21 cellular contexts compared by ENCODE assay signal in genomic region chr7:149819961-149820340, GRCh38. TPM values are rescaled to one million over a fixed set of nuclear protein-coding genes. Genes with fewer than 3 reads are reported as not detected.
DNase-seq lines count a peak whose midpoint lies in the region; ATAC-seq, FAIRE-seq and TF ChIP-seq lines count a peak whose summit lies in the region.
"Had no signal": no experiment of that assay in that cellular context is flagged by ENCODE, and none has a peak within 500 bp of the region (broad histone marks: within the 10 kb centered on the region; RNA-seq: fewer than 3 reads in every experiment).

No MANE protein-coding gene starts in this region.

- no peak overlapping the region for H2AFZ ChIP-seq in osteoblast (ENCODE audit: low read length)
- H2AFZ ChIP-seq in HepG2 (ENCODE audit: low read length), result no peak overlapping the region
- H2AFZ ChIP-seq: GM23248 had no signal

- TF ChIP-seq POLR2A in HepG2 (IDR thresholded peaks at IDR 0.05; ENCODE audit: insufficient read depth in 1 of 2, low read depth in 2 of 2, low read length in 2 of 2), result no peak

- no peaks in the 10 kb centered on the region for H4K20me1 ChIP-seq in osteoblast (ENCODE audit: insufficient read depth, low read length)
- no peaks in the 10 kb centered on the region for H4K20me1 ChIP-seq in HepG2 (ENCODE audit: insufficient read depth, low read length)

- no peak for TF ChIP-seq RAD21 in HepG2 (CRISPR knock-in tag; IDR thresholded peaks at IDR 0.05)

- no TSS peak for BruUV-seq in HepG2 (replicated peaks; lab: Mats Ljungman, UMichigan)

- POLR2A ChIA-PET in HepG2 (lab: Yijun Ruan, JAX), result no interaction called here

- WGBS in HepG2 (ENCODE audit: low lambda C conversion rate), result 43% methylated on average over 4 of the region's 7 CpGs

- no peaks in the 10 kb centered on the region for H3K9me3 Mint-ChIP-seq in chondrocyte (ENCODE audit: low read depth)
- H3K9me3 Mint-ChIP-seq: CD4-positive, CD25-positive, alpha-beta regulatory T cell; CD8-positive, alpha-beta memory T cell had no signal

- TF ChIP-seq CTCF in chondrocyte (IDR thresholded peaks at IDR 0.05) (no peak), osteoblast (IDR thresholded peaks at IDR 0.05; ENCODE audit: extremely low read depth, low read depth, low read length) (no peak), HepG2 (CRISPR knock-in tag; IDR thresholded peaks at IDR 0.05) (no peak)

- H3K9me3 ChIP-seq in osteoblast (ENCODE audit: low read depth, low read length), result no peaks in the 10 kb centered on the region
- no peaks in the 10 kb centered on the region for H3K9me3 ChIP-seq in HepG2 (ENCODE audit: low read length)
- H3K9me3 ChIP-seq: A549, HAP-1 had no signal

- H3K79me2 ChIP-seq in osteoblast (ENCODE audit: insufficient read depth, low read length), result no peaks in the 10 kb centered on the region
- no peaks in the 10 kb centered on the region for H3K79me2 ChIP-seq in HepG2 (ENCODE audit: insufficient read depth, low read length)

- H3K27me3 ChIP-seq in osteoblast (ENCODE audit: insufficient read depth, low read length) (no peaks in the 10 kb centered on the region), HepG2 (ENCODE audit: control insufficient read depth in 1 of 2, insufficient read depth in 2 of 2, low read length in 2 of 2) (peaks cover 3% of the 10 kb centered on the region in 2 experiments; a peak in 2 of 5 replicates)

- no peaks in the 10 kb centered on the region for H3K36me3 ChIP-seq in osteoblast (ENCODE audit: insufficient read depth, low read length)
- no peaks in the 10 kb centered on the region for H3K36me3 ChIP-seq in HepG2 (replicated peaks in 1 of 2; ENCODE audit: control insufficient read depth in 1 of 2, insufficient read depth in 2 of 2, low read length in 2 of 2)
- H3K36me3 ChIP-seq: HAP-1 had no signal

- peaks cover 2% of the 10 kb centered on the region for H3K27me3 Mint-ChIP-seq in chondrocyte (ENCODE audit: low read depth)
- H3K27me3 Mint-ChIP-seq: CD4-positive, CD25-positive, alpha-beta regulatory T cell; CD8-positive, alpha-beta memory T cell had no signal

- in situ Hi-C loops in HepG2 (cut with HindIII; ENCODE audit: extremely low pct_ligation_motif_present, low pct_unique_long_range_greater_than_20kb), result no loop called here

- ATAC-seq in Right ventricle myocardium inferior (no peak), left cardiac atrium (no peak), HepG2 (no peak)
- ATAC-seq: A549, GM12878 had no signal

- no peak overlapping the region for H3K27ac Mint-ChIP-seq in chondrocyte (ENCODE audit: unreplicated experiment)
- H3K27ac Mint-ChIP-seq: CD4-positive, CD25-positive, alpha-beta regulatory T cell; CD8-positive, alpha-beta memory T cell had no signal

- H3K4me2 ChIP-seq in osteoblast (ENCODE audit: insufficient read depth, low read length) (no peak overlapping the region), HepG2 (ENCODE audit: low read depth, low read length) (no peak overlapping the region)
- H3K4me2 ChIP-seq: A549 had no signal

- no peaks in the 10 kb centered on the region for H3K36me3 Mint-ChIP-seq in chondrocyte (ENCODE audit: low read depth)
- H3K36me3 Mint-ChIP-seq: CD4-positive, CD25-positive, alpha-beta regulatory T cell; CD8-positive, alpha-beta memory T cell had no signal

- H3K4me3 ChIP-seq in osteoblast (ENCODE audit: insufficient read depth, low read length) (no peak overlapping the region), HepG2 (replicated peaks in 1 of 3; ENCODE audit: insufficient read depth in 1 of 3, low read depth in 2 of 3, low read length in 3 of 3) (no peak overlapping the region)
- H3K4me3 ChIP-seq: A549, GM12878, GM23248, HAP-1 had no signal

- no peaks in the 10 kb centered on the region for H3K4me1 Mint-ChIP-seq in chondrocyte (ENCODE audit: low read depth)
- H3K4me1 Mint-ChIP-seq: CD8-positive, alpha-beta memory T cell had no signal

- peak; percentile 7 for DNase-seq in Right ventricle myocardium inferior (ENCODE audit: missing footprints)
- DNase-seq in left cardiac atrium, result no peak
- DNase-seq in chondrocyte (ENCODE audit: low spot score), result peak; percentile 59
- DNase-seq in osteoblast (ENCODE audit: insufficient read length, low spot score, missing footprints), result peak; percentile 80
- DNase-seq in HepG2 (ENCODE audit: low spot score), result no peak
- no peak for DNase-seq in amniotic stem cell (lab: John Stamatoyannopoulos, UW)
- no peak for DNase-seq in AG20443 (ENCODE audit: low spot score)
- DNase-seq: C1 segment of cervical spinal cord; CD4-positive, CD25-positive, alpha-beta regulatory T cell; CD8-positive, alpha-beta memory T cell; COR-L47; DMS 273 treated with DMSO at 0.1 percent for 48 hours; DMS53; DND-41; EL; GM23248 had no signal

- FAIRE-seq in HepG2 (lab: Jason Lieb, UNC), result no peak
- FAIRE-seq: A549, GM12878, GM19239 had no signal

- no peak for TF ChIP-seq EP300 in HepG2 (IDR thresholded peaks at IDR 0.05; ENCODE audit: low read depth in 2 of 2, low read length in 2 of 2)
- no peak for TF ChIP-seq EP300 in HepG2 (CRISPR knock-in tag; IDR thresholded peaks at IDR 0.05; ENCODE audit: borderline replicate concordance)

- H3K4me1 ChIP-seq in osteoblast (ENCODE audit: insufficient read depth, low read length) (no peaks in the 10 kb centered on the region), HepG2 (ENCODE audit: insufficient read depth, low read length) (peaks cover 26% of the 10 kb centered on the region)
- H3K4me1 ChIP-seq: A549, HAP-1 had no signal

- intact Hi-C loops in Right ventricle myocardium inferior (cut with DNase I), result no loop called here
- intact Hi-C loops in left cardiac atrium (cut with DNase I), result no loop called here
- intact Hi-C loops in HepG2 (cut with micrococcal nuclease; ENCODE audit: unreplicated experiment), result no loop called here

- CTCF ChIA-PET in HepG2 (lab: Yijun Ruan, JAX; ENCODE audit: low intra/inter-chr PET ratio, low total read pairs), result no interaction called here

- H3K27ac ChIP-seq in osteoblast (ENCODE audit: low read depth, low read length), result no peak overlapping the region
- H3K27ac ChIP-seq in HepG2 (ENCODE audit: extremely low read length, insufficient read depth, low read length), result no peak overlapping the region
- H3K27ac ChIP-seq: 22Rv1, A549, GM23248 had no signal

- H3K4me3 Mint-ChIP-seq in chondrocyte (ENCODE audit: unreplicated experiment), result no peak overlapping the region
- H3K4me3 Mint-ChIP-seq: CD4-positive, CD25-positive, alpha-beta regulatory T cell; CD8-positive, alpha-beta memory T cell had no signal

- no peak overlapping the region for H3K9ac ChIP-seq in HepG2 (ENCODE audit: insufficient read depth, low read depth, low read length)
- H3K9ac ChIP-seq: GM23248 had no signal

RNA-seq across cellular contexts. Expression of gene ZNF862, which starts 18.2 kb away (rescaled TPM):
- total RNA-seq in Right ventricle myocardium inferior (10.1 TPM), left cardiac atrium (1 to 10 TPM; 8.7 to 9.7 TPM), chondrocyte (15.9 to 17.6 TPM (median 16.3 TPM) in 3 replicates), osteoblast (8.7 and 12.7 TPM in 2 replicates), HepG2 (2016; rRNA removed; fragmentation: Illumina TruSeq; extraction: Trizol) (0.89 and 1.0 TPM in 2 replicates)
- total RNA-seq in HepG2 (2016; cell fraction: cytosol; rRNA removed; fragmentation: Illumina TruSeq; extraction: Trizol; ENCODE audit: low read depth), result 0.10 and 0.35 TPM in 2 replicates
- 0.67 and 0.80 TPM in 2 replicates for total RNA-seq in HepG2 (2016; cell fraction: insoluble cytoplasmic fraction; rRNA removed; fragmentation: Illumina TruSeq; extraction: Trizol)
- total RNA-seq in HepG2 (2016; cell fraction: membrane; rRNA removed; fragmentation: Illumina TruSeq; extraction: Trizol), result 0.46 and 0.55 TPM in 2 replicates
- total RNA-seq in HepG2 (2016; cell fraction: nucleus; rRNA removed; fragmentation: Illumina TruSeq; extraction: Trizol), result 2.0 TPM in 2 replicates
- 2.0 and 2.8 TPM in 2 replicates for polyA plus RNA-seq in HepG2 (2011; rRNA removed)
- polyA plus RNA-seq in HepG2 (2011; cell fraction: cytosol; rRNA removed), result 1.0 and 1.3 TPM in 2 replicates
- polyA plus RNA-seq in HepG2 (2011; cell fraction: nucleus; rRNA removed), result 7.1 and 8.7 TPM in 2 replicates
- 0.76 and 1.6 TPM in 2 replicates for polyA plus RNA-seq in HepG2 (2012)
- 0.25 and 0.28 TPM in 2 replicates for polyA plus RNA-seq in HepG2 (2016; cell fraction: cytosol; fragmentation: Illumina TruSeq; extraction: Trizol; ENCODE audit: low read depth)
- polyA plus RNA-seq in HepG2 (2016; cell fraction: insoluble cytoplasmic fraction; fragmentation: Illumina TruSeq; extraction: Trizol; ENCODE audit: low read depth), result 0.27 and 0.70 TPM in 2 replicates
- 0.29 and 0.43 TPM in 2 replicates for polyA plus RNA-seq in HepG2 (2016; cell fraction: membrane; fragmentation: Illumina TruSeq; extraction: Trizol; ENCODE audit: low read depth)
- 1.9 and 2.0 TPM in 2 replicates for polyA plus RNA-seq in HepG2 (2016; cell fraction: nucleus; fragmentation: Illumina TruSeq; extraction: Trizol; ENCODE audit: insufficient read depth, low read depth)
- 2.0 and 5.0 TPM in 2 replicates for polyA minus RNA-seq in HepG2 (2011; rRNA and poly(A)+ RNA removed; ENCODE audit: low replicate concordance)
- 0.59 and 1.2 TPM in 2 replicates for polyA minus RNA-seq in HepG2 (2011; cell fraction: cytosol; rRNA and poly(A)+ RNA removed)
- 6.6 and 10.3 TPM in 2 replicates for polyA minus RNA-seq in HepG2 (2011; cell fraction: nucleus; rRNA and poly(A)+ RNA removed)

RNA-seq across cellular contexts. Expression of gene ZNF467, which starts 46.6 kb away (rescaled TPM):
- 7.0 TPM for total RNA-seq in Right ventricle myocardium inferior
- total RNA-seq in left cardiac atrium, result 10 to 100 TPM in 1 of 2 donors, 1 to 10 TPM in 1; 7.9 to 10.4 TPM
- total RNA-seq in chondrocyte, result 2.3 to 3.5 TPM (median 3.1 TPM) in 3 replicates
- not detected in 2 replicates for total RNA-seq in osteoblast
- not detected in 2 replicates for total RNA-seq in HepG2 (2016; rRNA removed; fragmentation: Illumina TruSeq; extraction: Trizol)
- not detected in 2 replicates for total RNA-seq in HepG2 (2016; cell fraction: cytosol; rRNA removed; fragmentation: Illumina TruSeq; extraction: Trizol; ENCODE audit: low read depth)
- not detected in 2 replicates for total RNA-seq in HepG2 (2016; cell fraction: insoluble cytoplasmic fraction; rRNA removed; fragmentation: Illumina TruSeq; extraction: Trizol)
- not detected in 2 replicates for total RNA-seq in HepG2 (2016; cell fraction: membrane; rRNA removed; fragmentation: Illumina TruSeq; extraction: Trizol)
- not detected in 2 replicates for total RNA-seq in HepG2 (2016; cell fraction: nucleus; rRNA removed; fragmentation: Illumina TruSeq; extraction: Trizol)
- 0.03 TPM in 1 of 2 replicates, not detected in the other for polyA plus RNA-seq in HepG2 (2011; rRNA removed)
- 0.01 and 0.04 TPM in 2 replicates for polyA plus RNA-seq in HepG2 (2011; cell fraction: cytosol; rRNA removed)
- 0.27 and 0.28 TPM in 2 replicates for polyA plus RNA-seq in HepG2 (2011; cell fraction: nucleus; rRNA removed)
- not detected in 2 replicates for polyA plus RNA-seq in HepG2 (2012)
- 0.05 and 0.08 TPM in 2 replicates for polyA plus RNA-seq in HepG2 (2016; cell fraction: cytosol; fragmentation: Illumina TruSeq; extraction: Trizol; ENCODE audit: low read depth)
- not detected in 2 replicates for polyA plus RNA-seq in HepG2 (2016; cell fraction: insoluble cytoplasmic fraction; fragmentation: Illumina TruSeq; extraction: Trizol; ENCODE audit: low read depth)
- not detected in 2 replicates for polyA plus RNA-seq in HepG2 (2016; cell fraction: membrane; fragmentation: Illumina TruSeq; extraction: Trizol; ENCODE audit: low read depth)
- polyA plus RNA-seq in HepG2 (2016; cell fraction: nucleus; fragmentation: Illumina TruSeq; extraction: Trizol; ENCODE audit: insufficient read depth, low read depth), result not detected in 2 replicates
- 0.06 TPM in 1 of 2 replicates, not detected in the other for polyA minus RNA-seq in HepG2 (2011; rRNA and poly(A)+ RNA removed; ENCODE audit: low replicate concordance)
- polyA minus RNA-seq in HepG2 (2011; cell fraction: cytosol; rRNA and poly(A)+ RNA removed), result not detected in 2 replicates
- not detected in 2 replicates for polyA minus RNA-seq in HepG2 (2011; cell fraction: nucleus; rRNA and poly(A)+ RNA removed)
- total RNA-seq: GM12878, GM23248 had no signal
- polyA plus RNA-seq: GM12878, GM23248 had no signal

RNA-seq across cellular contexts. Expression of gene ATP6V0E2, which starts 53.8 kb away (rescaled TPM):
- total RNA-seq in Right ventricle myocardium inferior (125 TPM), left cardiac atrium (100 to 1,000 TPM in 1 of 2 donors, 10 to 100 TPM in 1; 56.8 to 104 TPM), chondrocyte (23.1 to 28.5 TPM (median 24.8 TPM) in 3 replicates), osteoblast (27.9 and 28.3 TPM in 2 replicates), HepG2 (2016; rRNA removed; fragmentation: Illumina TruSeq; extraction: Trizol) (142 and 203 TPM in 2 replicates)
- total RNA-seq in HepG2 (2016; cell fraction: cytosol; rRNA removed; fragmentation: Illumina TruSeq; extraction: Trizol; ENCODE audit: low read depth), result 120 and 162 TPM in 2 replicates
- 117 and 216 TPM in 2 replicates for total RNA-seq in HepG2 (2016; cell fraction: insoluble cytoplasmic fraction; rRNA removed; fragmentation: Illumina TruSeq; extraction: Trizol)
- 244 and 302 TPM in 2 replicates for total RNA-seq in HepG2 (2016; cell fraction: membrane; rRNA removed; fragmentation: Illumina TruSeq; extraction: Trizol)
- 121 and 139 TPM in 2 replicates for total RNA-seq in HepG2 (2016; cell fraction: nucleus; rRNA removed; fragmentation: Illumina TruSeq; extraction: Trizol)
- polyA plus RNA-seq in HepG2 (2011; rRNA removed), result 32.9 and 36.8 TPM in 2 replicates
- 39.7 and 73.9 TPM in 2 replicates for polyA plus RNA-seq in HepG2 (2011; cell fraction: cytosol; rRNA removed)
- polyA plus RNA-seq in HepG2 (2011; cell fraction: nucleus; rRNA removed), result 47.4 and 51.5 TPM in 2 replicates
- 44.9 and 47.0 TPM in 2 replicates for polyA plus RNA-seq in HepG2 (2012)
- polyA plus RNA-seq in HepG2 (2016; cell fraction: cytosol; fragmentation: Illumina TruSeq; extraction: Trizol; ENCODE audit: low read depth), result 173 and 241 TPM in 2 replicates
- polyA plus RNA-seq in HepG2 (2016; cell fraction: insoluble cytoplasmic fraction; fragmentation: Illumina TruSeq; extraction: Trizol; ENCODE audit: low read depth), result 167 and 202 TPM in 2 replicates
- polyA plus RNA-seq in HepG2 (2016; cell fraction: membrane; fragmentation: Illumina TruSeq; extraction: Trizol; ENCODE audit: low read depth), result 293 and 346 TPM in 2 replicates
- 253 and 256 TPM in 2 replicates for polyA plus RNA-seq in HepG2 (2016; cell fraction: nucleus; fragmentation: Illumina TruSeq; extraction: Trizol; ENCODE audit: insufficient read depth, low read depth)
- 0.58 and 74.0 TPM in 2 replicates for polyA minus RNA-seq in HepG2 (2011; rRNA and poly(A)+ RNA removed; ENCODE audit: low replicate concordance)
- polyA minus RNA-seq in HepG2 (2011; cell fraction: cytosol; rRNA and poly(A)+ RNA removed), result 30.3 and 36.1 TPM in 2 replicates
- polyA minus RNA-seq in HepG2 (2011; cell fraction: nucleus; rRNA and poly(A)+ RNA removed), result 14.4 and 15.7 TPM in 2 replicates

Comparison
In these comparisons a context has a peak if more than half of its experiments do, and no peak if none do; other contexts are left out.
1. DNase-seq: peak in Right ventricle myocardium inferior (single experiment), chondrocyte (single experiment) and osteoblast (single experiment); none in left cardiac atrium (single experiment), HepG2 (single experiment), amniotic stem cell (single experiment) and AG20443 (single experiment).